Comparison of ENCODE assay signal across 20 cellular contexts in genomic region chr9:124268248-124268647, GRCh38. TPM values are rescaled to one million over a fixed set of nuclear protein-coding genes. Genes with fewer than 3 reads are reported as not detected.
A peak's percentile ranks its signal among the peaks of the same experiment; 100 is the strongest.
DNase-seq lines count a peak whose midpoint lies in the region; ATAC-seq, FAIRE-seq and TF ChIP-seq lines count a peak whose summit lies in the region.
"Had no signal": no experiment of that assay in that cellular context is flagged by ENCODE, and none has a peak within 500 bp of the region (broad histone marks: within the 10 kb centered on the region; RNA-seq: fewer than 3 reads in every experiment).

No MANE protein-coding gene starts in this region.

- peak overlapping the region; percentile 37 to 74 for H4K8ac ChIP-seq in IMR-90 (ENCODE audit: low read depth in 2 of 2, low read length in 2 of 2)

- in situ Hi-C loops in IMR-90 (cut with MboI; ENCODE audit: low sequenced_read_pairs) (no loop called here), GM12878 (cut with MboI) (no loop called here)

- H3K9ac ChIP-seq in IMR-90 (ENCODE audit: low read depth, low read length) (0 out of 2 replicates have a peak overlapping the region, but pooled peaks have one; percentile 22), GM12878 (ENCODE audit: control insufficient read depth, insufficient read depth, low read length) (no peak overlapping the region), MM.1S (ENCODE audit: low read length) (no peak overlapping the region)

- H3K4me1 ChIP-seq in IMR-90 (ENCODE audit: control insufficient read depth, insufficient read depth, low read length) (peaks cover 72% of the 10 kb centered on the region), GM12878 (ENCODE audit: control insufficient read depth, insufficient read depth, low read length) (peaks cover 42% of the 10 kb centered on the region), tibial artery (peaks cover 8 to 87% (median 82%) of the 10 kb centered on the region in 4 donors), MM.1S (ENCODE audit: low read length) (no peaks in the 10 kb centered on the region), psoas muscle (peaks cover 38% of the 10 kb centered on the region)

- TF ChIP-seq CTCF in IMR-90 (conservative IDR thresholded peaks at IDR 0.05; ENCODE audit: low read depth, low read length) (no peak), GM12878 (IDR thresholded peaks at IDR 0.05 in 2 of 3, conservative IDR thresholded peaks at IDR 0.05 in 1 of 3; ENCODE audit: control insufficient read depth in 2 of 3, extremely low read depth in 1 of 3, insufficient read depth in 1 of 3, low read depth in 3 of 3, low read length in 3 of 3) (no peak), tibial artery (IDR thresholded peaks at IDR 0.05) (no peak), MM.1S (IDR thresholded peaks at IDR 0.05; ENCODE audit: low read length) (no peak), psoas muscle (IDR thresholded peaks at IDR 0.05) (no peak)

- no peaks in the 10 kb centered on the region for H3F3A ChIP-seq in MM.1S (ENCODE audit: insufficient read depth, low read length)

- H3K9me3 ChIP-seq in IMR-90 (ENCODE audit: control insufficient read depth, insufficient read depth, low read length): no peaks in the 10 kb centered on the region
- H3K9me3 ChIP-seq in GM12878 (replicated peaks; ENCODE audit: control insufficient read depth, insufficient read depth, low read length): no peaks in the 10 kb centered on the region
- no peaks in the 10 kb centered on the region for H3K9me3 ChIP-seq in tibial artery
- H3K9me3 ChIP-seq in MM.1S (replicated peaks; ENCODE audit: insufficient read depth, low read length): no peaks in the 10 kb centered on the region
- H3K9me3 ChIP-seq in psoas muscle: no peaks in the 10 kb centered on the region
- H3K9me3 ChIP-seq: ascending aorta, SK-N-SH had no signal

- H3K36me3 Mint-ChIP-seq in memory B cell: peaks cover 3% of the 10 kb centered on the region

- no peak overlapping the region for H3K56ac ChIP-seq in IMR-90 (ENCODE audit: extremely low read depth, insufficient read depth, low read length)

- peak overlapping the region; percentile 86 for H3K4ac ChIP-seq in IMR-90 (ENCODE audit: low read depth, low read length)

- H2AFZ ChIP-seq in IMR-90 (replicated peaks; ENCODE audit: low read length, poor library complexity) (no peak overlapping the region), GM12878 (ENCODE audit: control insufficient read depth, low read depth, low read length) (no peak overlapping the region), MM.1S (ENCODE audit: low read length) (no peak overlapping the region)

- CTCF ChIA-PET in IMR-90 (lab: Yijun Ruan, JAX) (no interaction called here), GM12878 (lab: Yijun Ruan, JAX) (interaction anchor here (0.7 to 2.1 kb wide), 4 partner anchors 13 to 557 kb away, joined by 3 to 10 read pairs (median 3); no protein-coding TSS in a partner anchor), HEK293T (lab: Yijun Ruan, JAX) (no interaction called here)

- 42% methylated on average over 2 of the region's 3 CpGs; no CpG with 5 or more reads in 1 of the 2 experiments for WGBS in IMR-90 (ENCODE audit: extremely low coverage in 2 of 2, insufficient read length in 1 of 2), 2 experiments
- WGBS in GM12878 (ENCODE audit: insufficient coverage, insufficient replicate concordance, low lambda C conversion rate, missing lambda C conversion rate): 58% methylated on average over 3 of the region's 3 CpGs
- WGBS in psoas muscle, 3 donors: 88 to 95% (median 94%) methylated on average over 3 of the region's 3 CpGs

- H3K27ac Mint-ChIP-seq in memory B cell: peak overlapping the region; percentile 89
- H3K27ac Mint-ChIP-seq: activated T-cell treated with anti-CD3 and anti-CD28 coated beads, Interleukin-2, amount 50 U/mL, for 72 hours; H9 had no signal

- H3K4me1 Mint-ChIP-seq in memory B cell: peaks cover 48% of the 10 kb centered on the region

- H3K27me3 ChIP-seq in IMR-90 (ENCODE audit: control insufficient read depth, insufficient read depth, low read length): no peaks in the 10 kb centered on the region
- no peaks in the 10 kb centered on the region for H3K27me3 ChIP-seq in GM12878 (replicated peaks in 1 of 2; ENCODE audit: control insufficient read depth in 2 of 2, insufficient read depth in 2 of 2, low read length in 1 of 2)
- H3K27me3 ChIP-seq in tibial artery: no peaks in the 10 kb centered on the region
- no peaks in the 10 kb centered on the region for H3K27me3 ChIP-seq in MM.1S (replicated peaks; ENCODE audit: insufficient read depth, low read length)
- H3K27me3 ChIP-seq in psoas muscle (ENCODE audit: insufficient read depth in 3 of 3, low read length in 2 of 3): no peaks in the 10 kb centered on the region
- H3K27me3 ChIP-seq: ascending aorta, foreskin keratinocyte had no signal

- BruUV-seq in IMR-90 (replicated peaks; lab: Mats Ljungman, UMichigan): no TSS peak
- BruUV-seq in GM12878 (replicated peaks; lab: Mats Ljungman, UMichigan): TSS peak; percentile 2

- peaks cover 8 to 84% of the 10 kb centered on the region in 2 experiments for H3K79me1 ChIP-seq in IMR-90 (ENCODE audit: low read depth in 1 of 2, low read length in 2 of 2)

- H3K9me3 Mint-ChIP-seq in memory B cell: no peaks in the 10 kb centered on the region
- H3K9me3 Mint-ChIP-seq: activated T-cell treated with anti-CD3 and anti-CD28 coated beads, Interleukin-2, amount 50 U/mL, for 72 hours; H9; nephron progenitor cell had no signal

- peak overlapping the region; percentile 41; the same call in 1 of the 2 replicates for H2AK5ac ChIP-seq in IMR-90 (ENCODE audit: low read depth, low read length)

- peak overlapping the region; percentile 7; the same call in 2 of the 3 replicates for H2BK15ac ChIP-seq in IMR-90 (ENCODE audit: low read depth, low read length)

- peak overlapping the region; percentile 89 for H2BK5ac ChIP-seq in IMR-90 (ENCODE audit: low read depth, low read length, poor library complexity, severe bottlenecking)

- DNase-seq in IMR-90 (no peak), GM12878 (ENCODE audit: low read depth, low spot score) (no peak), memory B cell (ENCODE audit: low spot score in 2 of 2) (no peak), tibial artery (no peak), HEK293T (ENCODE audit: extremely low spot score) (no peak), MM.1S (no peak), psoas muscle (no peak)
- DNase-seq: activated CD4-positive, CD25-positive, alpha-beta regulatory T cell treated with anti-CD3 and anti-CD28 coated beads, Interleukin-2, amount 50 U/mL, for 72 hours; activated naive CD4-positive, alpha-beta T cell treated with anti-CD3 and anti-CD28 coated beads, Interleukin-2, amount 50 U/mL, for 16 hours; activated T-cell treated with anti-CD3 and anti-CD28 coated beads, Interleukin-2, amount 50 U/mL, for 72 hours; foreskin keratinocyte; H9; NCI-H187; NCI-H2227 treated with DMSO at 0.1 percent for 48 hours; nephron progenitor cell; SK-N-SH; T-helper 9 cell had no signal

- peaks cover 56% of the 10 kb centered on the region for H3K9me1 ChIP-seq in IMR-90 (ENCODE audit: insufficient read depth, low read length)

- H4K20me1 ChIP-seq in IMR-90 (ENCODE audit: insufficient read depth, low read length): peaks cover 96% of the 10 kb centered on the region
- peaks cover 28% of the 10 kb centered on the region; the same call in 1 of the 2 replicates for H4K20me1 ChIP-seq in GM12878 (ENCODE audit: control insufficient read depth, insufficient read depth)
- H4K20me1 ChIP-seq in MM.1S (ENCODE audit: insufficient read depth, low read length): no peaks in the 10 kb centered on the region

- H3K4me2 ChIP-seq in IMR-90 (ENCODE audit: low read depth, low read length): peak overlapping the region; percentile 5; the same call in 1 of the 2 replicates
- H3K4me2 ChIP-seq in GM12878 (ENCODE audit: control insufficient read depth, insufficient read depth): no peak overlapping the region
- no peak overlapping the region for H3K4me2 ChIP-seq in MM.1S (ENCODE audit: low read depth, low read length)

- H3K4me3 ChIP-seq in IMR-90 (ENCODE audit: insufficient read depth, low read depth, low read length): no peak overlapping the region
- no peak overlapping the region for H3K4me3 ChIP-seq in GM12878
- H3K4me3 ChIP-seq in tibial artery: no peak overlapping the region
- no peak overlapping the region for H3K4me3 ChIP-seq in MM.1S (ENCODE audit: low read length)
- H3K4me3 ChIP-seq in psoas muscle: no peak overlapping the region
- H3K4me3 ChIP-seq: ascending aorta had no signal

- peak overlapping the region; percentile 66; the same call in 1 of the 2 replicates for H2BK20ac ChIP-seq in IMR-90 (ENCODE audit: low read depth, low read length)

- no peak for TF ChIP-seq RAD21 in IMR-90 (IDR thresholded peaks at IDR 0.05; ENCODE audit: low read length)
- TF ChIP-seq RAD21 in GM12878 (IDR thresholded peaks at IDR 0.05; ENCODE audit: insufficient read depth, low read depth, low read length): no peak

- TF ChIP-seq POLR2A in IMR-90 (IDR thresholded peaks at IDR 0.05; ENCODE audit: low read depth, low read length) (no peak), GM12878 (IDR thresholded peaks at IDR 0.05; ENCODE audit: low read depth, low read length) (no peak)

- H4K91ac ChIP-seq in IMR-90 (ENCODE audit: insufficient read depth, low read depth, low read length): peak overlapping the region; percentile 82

- FAIRE-seq in GM12878 (lab: Jason Lieb, UNC): peak; percentile 38
- FAIRE-seq: colon had no signal

- peak overlapping the region; percentile 91 for H3K23ac ChIP-seq in IMR-90 (ENCODE audit: low read depth, low read length)

- peak overlapping the region; percentile 78 for H2BK120ac ChIP-seq in IMR-90 (ENCODE audit: low read depth, low read length)

- RAD21 ChIA-PET in GM12878 (lab: Charles Lee; ENCODE audit: unreplicated experiment): interaction anchor here (1.0 to 6.2 kb wide), 2 partner anchors 18 to 71 kb away, joined by 5 to 40 read pairs; no protein-coding TSS in a partner anchor

- H3K9me2 ChIP-seq in MM.1S (replicated peaks; ENCODE audit: insufficient read depth, low read length): no peaks in the 10 kb centered on the region
- H3K9me2 ChIP-seq: SK-N-SH had no signal

- SMC1A ChIA-PET in GM12878 (lab: Charles Lee; ENCODE audit: uncharacterized antibody, unreplicated experiment): interaction anchor here (0.6 to 10.1 kb wide), 6 partner anchors 13 to 68 kb away, joined by 3 to 132 read pairs (median 4); no protein-coding TSS in a partner anchor

- intact Hi-C loops in IMR-90 (cut with micrococcal nuclease): no loop called here
- intact Hi-C loops in GM12878 (cut with micrococcal nuclease; ENCODE audit: unreplicated experiment): no loop called here
- intact Hi-C loops in tibial artery (cut with DNase I; ENCODE audit: low total_unique reads): no loop called here
- intact Hi-C loops in psoas muscle (cut with DNase I): no loop called here

- dilution Hi-C loops in IMR-90 (cut with HindIII; ENCODE audit: low sequenced_read_pairs, unreplicated experiment): no loop called here

- peak overlapping the region; percentile 96 for H3K4me3 Mint-ChIP-seq in memory B cell
- H3K4me3 Mint-ChIP-seq: activated T-cell treated with anti-CD3 and anti-CD28 coated beads, Interleukin-2, amount 50 U/mL, for 72 hours; H9; nephron progenitor cell had no signal

- H3K14ac ChIP-seq in IMR-90 (replicated peaks; ENCODE audit: low read depth, low read length): peak overlapping the region; percentile 88

- H3K18ac ChIP-seq in IMR-90 (ENCODE audit: low read depth, low read length): peak overlapping the region; percentile 30; the same call in 1 of the 2 replicates

- ATAC-seq in IMR-90 (ENCODE audit: low read depth): no peak
- ATAC-seq in GM12878: no peak
- ATAC-seq in memory B cell (ENCODE audit: low read depth): no peak
- ATAC-seq in psoas muscle: no peak
- ATAC-seq in GM18867 (IDR thresholded peaks at IDR 0.05; ENCODE audit: unreplicated experiment): no peak
- ATAC-seq: activated T-cell treated with anti-CD3 and anti-CD28 coated beads, Interleukin-2, amount 50 U/mL, for 72 hours had no signal

- H3K79me2 ChIP-seq in GM12878 (ENCODE audit: control insufficient read depth, insufficient read depth, low read length) (peaks cover 98% of the 10 kb centered on the region), MM.1S (ENCODE audit: low read length) (peaks cover 82% of the 10 kb centered on the region)

- no peaks in the 10 kb centered on the region for H3K27me3 Mint-ChIP-seq in memory B cell

- POLR2A ChIA-PET in IMR-90 (lab: Charles Lee; ENCODE audit: unreplicated experiment): no interaction called here
- POLR2A ChIA-PET in GM12878 (lab: Charles Lee): interaction anchor here (1.6 to 6.6 kb wide), 2 partner anchors 23 to 71 kb away, joined by 5 to 45 read pairs; no protein-coding TSS in a partner anchor
- POLR2A ChIA-PET in HEK293T (lab: Yijun Ruan, JAX): no interaction called here

- TF ChIP-seq EP300 in GM12878 (IDR thresholded peaks at IDR 0.05; ENCODE audit: borderline replicate concordance in 1 of 2, control insufficient read depth in 1 of 2, low read depth in 2 of 2, low read length in 2 of 2): no peak

- H3K27ac ChIP-seq in IMR-90 (ENCODE audit: insufficient read depth, low read length) (peak overlapping the region; percentile 60), GM12878 (ENCODE audit: control insufficient read depth, insufficient read depth) (peak overlapping the region; percentile 7), tibial artery (peak overlapping the region; percentile 70 to 74), MM.1S (ENCODE audit: low read length) (no peak overlapping the region), psoas muscle (no peak overlapping the region)
- H3K27ac ChIP-seq: foreskin keratinocyte had no signal

- peak overlapping the region; percentile 65 for H4K5ac ChIP-seq in IMR-90 (ENCODE audit: low read depth, low read length)

- H3K36me3 ChIP-seq in IMR-90 (ENCODE audit: control insufficient read depth, insufficient read depth, low read length): peaks cover 48% of the 10 kb centered on the region
- peaks cover 21 to 45% of the 10 kb centered on the region in 2 experiments for H3K36me3 ChIP-seq in GM12878 (ENCODE audit: control insufficient read depth in 2 of 2, insufficient read depth in 2 of 2, low read length in 1 of 2)
- no peaks in the 10 kb centered on the region for H3K36me3 ChIP-seq in tibial artery
- no peaks in the 10 kb centered on the region for H3K36me3 ChIP-seq in MM.1S (replicated peaks; ENCODE audit: insufficient read depth, low read length)
- H3K36me3 ChIP-seq in psoas muscle (ENCODE audit: insufficient read depth in 1 of 2, low read depth in 1 of 2): no peaks in the 10 kb centered on the region
- H3K36me3 ChIP-seq: ascending aorta had no signal

- no peak overlapping the region for H2AK9ac ChIP-seq in IMR-90 (replicated peaks; ENCODE audit: low read depth, low read length, poor library complexity)

RNA-seq across cellular contexts. Expression of gene NEK6, which starts 10.5 kb away (rescaled TPM):
- total RNA-seq in IMR-90 (2012; rRNA removed) (77.8 and 79.9 TPM in 2 replicates), GM12878 (2014; rRNA removed) (50.0 and 58.0 TPM in 2 replicates), GM12878 (2014; rRNA removed; fragmentation: Illumina TruSeq; extraction: Trizol) (51.8 and 53.8 TPM in 2 replicates), GM12878 (2021) (136 and 142 TPM in 2 replicates), psoas muscle (10 to 100 TPM in 2 of 4 donors, 1 to 10 TPM in 2; 5.3 to 16.0 (median 9.7) TPM)
- polyA plus RNA-seq in IMR-90 (2012; rRNA removed) (110 and 112 TPM in 2 replicates), GM12878 (2011; rRNA removed) (131 and 161 TPM in 2 replicates), GM12878 (2014; fragmentation: Illumina TruSeq; extraction: Trizol) (68.6 and 87.1 TPM in 2 replicates), GM12878 (2014; fragmentation: Nextera tagmentation; extraction: Ambion mirVana) (10 to 100 TPM; 31.3 to 33.2 TPM), GM12878 (2014; rRNA removed) (91.3 and 96.0 TPM in 2 replicates), GM12878 (2016; fragmentation: Nextera tagmentation; extraction: Ambion mirVana) (100 to 1,000 TPM in 1 of 2 experiments, 10 to 100 TPM in 1; 97.0 to 104 TPM), psoas muscle (1 to 10 TPM; 2.0 to 4.7 (median 4.2) TPM)
- polyA plus RNA-seq in IMR-90 (2012; cell fraction: cytosol; rRNA removed): 55.9 and 71.1 TPM in 2 replicates
- polyA plus RNA-seq in IMR-90 (2012; cell fraction: nucleus; rRNA removed; ENCODE audit: low replicate concordance): 133 and 147 TPM in 2 replicates
- 174 and 184 TPM in 2 replicates for total RNA-seq in GM12878 (2013; cell fraction: nucleolus; rRNA removed)
- 62.2 TPM for polyA plus RNA-seq in GM12878 (2011; ENCODE audit: low read depth)
- polyA plus RNA-seq in GM12878 (2011; cell fraction: cytosol; rRNA removed): 171 and 176 TPM in 2 replicates
- polyA plus RNA-seq in GM12878 (2011; cell fraction: nucleus; rRNA removed): 186 and 192 TPM in 2 replicates
- 79.3 and 129 TPM in 2 replicates for polyA plus RNA-seq in GM12878 (2012)
- polyA minus RNA-seq in GM12878 (2011; rRNA and poly(A)+ RNA removed): 210 and 248 TPM in 2 replicates
- polyA minus RNA-seq in GM12878 (2011; cell fraction: cytosol; rRNA and poly(A)+ RNA removed): 53.5 and 58.5 TPM in 2 replicates
- 60.7 and 78.1 TPM in 2 replicates for polyA minus RNA-seq in GM12878 (2011; cell fraction: nucleus; rRNA and poly(A)+ RNA removed)

Comparison
In these comparisons a context has a peak if more than half of its experiments do, and no peak if none do; other contexts are left out.
1. H3K27ac ChIP-seq: peak in IMR-90 (single experiment), GM12878 (single experiment) and tibial artery (2 of 2); none in MM.1S (single experiment) and psoas muscle (single experiment).